ENCODE assay signal across 12 cellular contexts in genomic region chr12:51904951-51905471, GRCh38. TPM values are rescaled to one million over a fixed set of nuclear protein-coding genes. Genes with fewer than 3 reads are reported as not detected.
DNase-seq lines count a peak whose midpoint lies in the region; ATAC-seq, FAIRE-seq and TF ChIP-seq lines count a peak whose summit lies in the region.
"Had no signal": no experiment of that assay in that cellular context is flagged by ENCODE, and none has a peak within 500 bp of the region (broad histone marks: within the 10 kb centered on the region; RNA-seq: fewer than 3 reads in every experiment).

No MANE protein-coding gene starts in this region.

- no peaks in the 10 kb centered on the region for H3K36me3 Mint-ChIP-seq in brain

- H3K4me1 Mint-ChIP-seq in brain = peaks cover 32% of the 10 kb centered on the region
- H3K4me1 Mint-ChIP-seq: activated CD4-positive, alpha-beta memory T cell treated with anti-CD3 and anti-CD28 coated beads, Interleukin-2, amount 10 ng/mL, durations not matched to agents 7 days and 5 days had no signal

- H3K9me3 Mint-ChIP-seq in brain = peaks cover 3 to 7% (median 4%) of the 10 kb centered on the region in 5 experiments
- H3K9me3 Mint-ChIP-seq: activated CD4-positive, alpha-beta memory T cell treated with anti-CD3 and anti-CD28 coated beads, Interleukin-2, amount 10 ng/mL, durations not matched to agents 7 days and 5 days; H9; stimulated activated naive CD8-positive, alpha-beta T cell treated with anti-CD3 and anti-CD28 coated beads, Interleukin-15, Interleukin-2, amounts not matched to agents 100 ng/mL and 50 ng/mL, for 24 hours had no signal

- DNase-seq in GF-D8 (lab: John Stamatoyannopoulos, UW) (peak; percentile 8), left ventricle myocardium superior (peak; percentile 58), RCC 7860 (ENCODE audit: low spot score) (no peak), NCI-H526 treated with DMSO at 0.1 percent for 48 hours (lab: John Stamatoyannopoulos, UW) (no peak)
- DNase-seq: activated CD4-positive, alpha-beta memory T cell treated with anti-CD3 and anti-CD28 coated beads, Interleukin-2, amount 10 ng/mL, durations not matched to agents 7 days and 5 days; H9; NCI-H1436 treated with DMSO at 0.1 percent for 48 hours had no signal

- peak overlapping the region in 20 of 21 experiments; percentile 45 to 96 (median 88) for H3K27ac ChIP-seq in skin epidermis

- peaks cover 18% of the 10 kb centered on the region for H3K27me3 Mint-ChIP-seq in brain

- no peak for FAIRE-seq in RCC 7860 (lab: Jason Lieb, UNC)

- no peak overlapping the region for H3K4me3 ChIP-seq in skin epidermis

- no peak overlapping the region for H3K4me3 Mint-ChIP-seq in brain
- H3K4me3 Mint-ChIP-seq: activated CD4-positive, alpha-beta memory T cell treated with anti-CD3 and anti-CD28 coated beads, Interleukin-2, amount 10 ng/mL, durations not matched to agents 7 days and 5 days; H9; stimulated activated naive CD8-positive, alpha-beta T cell treated with anti-CD3 and anti-CD28 coated beads, Interleukin-15, Interleukin-2, amounts not matched to agents 100 ng/mL and 50 ng/mL, for 24 hours had no signal

- intact Hi-C loops in left ventricle myocardium superior (cut with micrococcal nuclease) = no loop called here

- H3K27ac Mint-ChIP-seq in brain = peak overlapping the region in 3 of 5 experiments; percentile 27 to 45 (median 34)
- H3K27ac Mint-ChIP-seq: activated CD4-positive, alpha-beta memory T cell treated with anti-CD3 and anti-CD28 coated beads, Interleukin-2, amount 10 ng/mL, durations not matched to agents 7 days and 5 days; H9; stimulated activated naive CD8-positive, alpha-beta T cell treated with anti-CD3 and anti-CD28 coated beads, Interleukin-15, Interleukin-2, amounts not matched to agents 100 ng/mL and 50 ng/mL, for 24 hours had no signal

- peak; percentile 77 for ATAC-seq in left ventricle myocardium superior
- no peak for ATAC-seq in HG03139 (IDR thresholded peaks at IDR 0.05; ENCODE audit: unreplicated experiment)
- no peak for ATAC-seq in GM18873 (IDR thresholded peaks at IDR 0.05; ENCODE audit: low FRiP score, unreplicated experiment)

- no peak for TF ChIP-seq CTCF in brain (conservative IDR thresholded peaks at IDR 0.05)

RNA-seq across cellular contexts. Expression of gene ACVRL1, which starts 2.3 kb away (rescaled TPM):
- polyA plus RNA-seq in brain (ENCODE audit: insufficient read depth, low read depth, low replicate concordance) = 9.8 TPM
- total RNA-seq in left ventricle myocardium superior = 31.7 TPM
- total RNA-seq: activated CD4-positive, alpha-beta memory T cell treated with anti-CD3 and anti-CD28 coated beads, Interleukin-2, amount 10 ng/mL, durations not matched to agents 7 days and 5 days; H9 had no signal

RNA-seq across cellular contexts. Expression of gene ANKRD33, which starts 17.1 kb away (rescaled TPM):
- not detected for polyA plus RNA-seq in brain (ENCODE audit: insufficient read depth, low read depth, low replicate concordance)
- total RNA-seq in left ventricle myocardium superior = not detected
- total RNA-seq: activated CD4-positive, alpha-beta memory T cell treated with anti-CD3 and anti-CD28 coated beads, Interleukin-2, amount 10 ng/mL, durations not matched to agents 7 days and 5 days had no signal

RNA-seq across cellular contexts. Expression of gene ACVR1B, which starts 46.5 kb away (rescaled TPM):
- 25.4 TPM for polyA plus RNA-seq in brain (ENCODE audit: insufficient read depth, low read depth, low replicate concordance)
- total RNA-seq in left ventricle myocardium superior = 11.2 TPM

RNA-seq across cellular contexts. Expression of gene FIGNL2, which starts 56.5 kb away (rescaled TPM):
- polyA plus RNA-seq in brain (ENCODE audit: insufficient read depth, low read depth, low replicate concordance) = 0.46 TPM
- total RNA-seq in left ventricle myocardium superior = 0.35 TPM

Comparison
In these comparisons a context has a peak if more than half of its experiments do, and no peak if none do; other contexts are left out.
1. DNase-seq: peak in GF-D8 (single experiment) and left ventricle myocardium superior (single experiment); none in RCC 7860 (single experiment) and NCI-H526 treated with DMSO at 0.1 percent for 48 hours (single experiment).